In the genomic region with DNA sequence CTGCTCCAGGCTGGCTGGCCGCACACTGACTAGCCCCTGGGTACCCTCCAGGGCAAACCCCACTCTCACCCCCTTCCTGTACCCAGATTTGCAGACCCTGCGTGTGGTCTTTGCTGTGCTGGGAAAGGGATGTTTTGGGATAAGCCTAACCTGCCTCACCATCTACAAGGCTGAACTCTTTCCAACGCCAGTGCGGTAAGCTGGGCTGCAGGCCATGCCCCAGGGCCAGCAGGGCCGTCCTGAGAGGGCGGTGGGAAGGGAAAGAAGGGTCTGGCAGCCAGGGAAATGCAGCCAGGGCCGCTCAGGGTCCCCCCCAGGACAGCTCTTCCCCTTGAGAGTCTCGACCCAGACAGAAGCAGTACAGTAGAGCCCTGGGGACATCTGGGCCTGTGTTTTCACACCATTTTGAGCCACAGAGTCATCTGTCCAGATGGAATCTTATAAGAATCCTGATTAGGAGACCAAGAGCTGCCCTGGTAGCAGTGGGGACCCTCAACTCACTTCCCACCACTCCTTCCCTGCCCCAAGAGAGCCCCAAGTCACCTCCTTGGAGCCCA, we compare ENCODE assay signal across 2 cellular contexts.
TF ChIP-seq lines count a peak whose summit lies in the region.

No MANE protein-coding gene starts in this region.

TF ChIP-seq in H1, 55 proteins besides CTCF, POLR2A, EP300 and RAD21:
- TF ChIP-seq EZH2 (IDR thresholded peaks at IDR 0.05; ENCODE audit: low read depth, low read length, severe bottlenecking) = no peak
- TF ChIP-seq CBX8 (IDR thresholded peaks at IDR 0.05; ENCODE audit: borderline replicate concordance, low read depth, low read length) = no peak
- TF ChIP-seq HDAC6 (IDR thresholded peaks at IDR 0.05; ENCODE audit: low read depth, low read length) = no peak
- no peak for TF ChIP-seq CHD7 (IDR thresholded peaks at IDR 0.05; ENCODE audit: insufficient replicate concordance, low read length)
- TF ChIP-seq HDAC2 (IDR thresholded peaks at IDR 0.05; ENCODE audit: borderline replicate concordance in 1 of 2, low read depth in 2 of 2, low read length in 2 of 2) = no peak
- TF ChIP-seq YY1 (IDR thresholded peaks at IDR 0.05; ENCODE audit: low read depth, low read length) = no peak
- TF ChIP-seq BCL11A (IDR thresholded peaks at IDR 0.05; ENCODE audit: low read depth in 2 of 2, low read length in 2 of 2) = no peak
- no peak for TF ChIP-seq RFX5 (IDR thresholded peaks at IDR 0.05; ENCODE audit: borderline replicate concordance, low read depth, low read length)
- TF ChIP-seq SRF (IDR thresholded peaks at IDR 0.05; ENCODE audit: low read depth, low read length) = no peak

TF ChIP-seq in SK-N-SH treated with all-trans-retinoic acid at 6 μM for 48 hours, 23 proteins besides CTCF, POLR2A, EP300 and RAD21:
- TF ChIP-seq TCF4 (CRISPR knock-in tag; IDR thresholded peaks at IDR 0.05; ENCODE audit: borderline replicate concordance) (no peak), CSRNP3 (CRISPR knock-in tag; IDR thresholded peaks at IDR 0.05) (no peak), OSR1 (CRISPR knock-in tag; IDR thresholded peaks at IDR 0.05) (no peak), ZC3H10 (CRISPR knock-in tag; IDR thresholded peaks at IDR 0.05) (no peak)
